8 cellular contexts compared by ENCODE assay signal in the genomic region with DNA sequence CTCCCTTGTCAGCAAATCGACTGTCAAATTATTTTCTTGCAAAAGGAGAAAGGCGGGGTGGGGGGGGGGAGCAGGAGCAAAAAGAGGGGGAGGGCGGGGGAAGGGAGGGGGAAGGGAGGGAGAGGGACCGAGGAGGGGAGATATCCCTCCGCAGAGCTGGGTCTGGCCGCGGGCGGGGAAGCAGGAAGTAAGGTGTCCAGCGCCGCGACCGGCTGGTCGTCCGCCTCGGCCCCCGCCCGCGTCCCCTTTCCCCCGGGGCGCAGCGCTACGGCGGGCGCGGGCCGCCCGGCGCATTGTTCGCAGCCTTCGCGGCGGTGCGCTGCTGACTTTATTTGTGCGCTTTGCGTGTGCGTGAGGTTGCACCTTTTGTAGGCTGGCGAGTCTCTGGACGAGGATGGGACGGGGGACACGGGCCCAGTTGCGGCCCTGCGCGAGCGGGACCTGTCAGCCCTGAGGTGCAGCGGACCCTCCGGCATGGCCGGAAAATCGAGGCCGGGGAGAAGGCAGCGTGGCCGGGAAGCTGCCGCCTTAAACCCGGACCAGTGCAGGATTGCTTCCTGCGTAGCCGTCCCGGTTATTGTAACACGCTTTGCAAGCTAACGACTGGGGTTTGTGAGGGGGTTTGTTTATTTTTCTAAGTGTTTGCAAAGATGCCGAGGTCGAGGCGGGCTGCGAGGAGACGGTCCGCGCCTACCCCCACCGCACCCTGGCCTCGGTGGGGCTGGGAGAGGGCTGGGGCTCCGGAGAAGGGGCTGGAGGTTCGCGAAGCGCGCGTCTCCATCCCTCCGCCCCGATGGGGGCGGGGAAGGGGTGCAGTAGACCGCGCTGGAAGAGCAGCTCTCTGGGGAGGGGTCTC. TPM values are rescaled to one million over a fixed set of nuclear protein-coding genes. Genes with fewer than 3 reads are reported as not detected.
DNase-seq lines count a peak whose midpoint lies in the region; ATAC-seq, FAIRE-seq and TF ChIP-seq lines count a peak whose summit lies in the region.

No MANE protein-coding gene starts in this region.

- H3K4me2 ChIP-seq in A549: peak overlapping the region; percentile 88

- no peaks in the 10 kb centered on the region for H3K27me3 ChIP-seq in effector memory CD4-positive, alpha-beta T cell (replicated peaks; ENCODE audit: control insufficient read depth, insufficient read depth, low read length, poor library complexity, severe bottlenecking)

- peak overlapping the region; percentile 78 for H3K4me3 ChIP-seq in A549
- H3K4me3 ChIP-seq in effector memory CD4-positive, alpha-beta T cell (ENCODE audit: insufficient read depth, low read depth, low read length, poor library complexity, severe bottlenecking): peak overlapping the region; percentile 95

- no peak for TF ChIP-seq EP300 in A549 (IDR thresholded peaks at IDR 0.05)

- WGBS in A549 (ENCODE audit: missing lambda C conversion rate): 2% methylated on average over 52 of the region's 78 CpGs

- CTCF ChIA-PET in A549 (lab: Yijun Ruan, JAX): interaction anchor here (1.0 to 2.5 kb wide), 3 partner anchors 18 to 95 kb away, joined by 4 to 13 read pairs (median 6); no protein-coding TSS in a partner anchor
- CTCF ChIA-PET in activated CD4-positive, alpha-beta memory T cell treated with anti-CD3 and anti-CD28 coated beads, Interleukin-2, amount 10 ng/mL, durations not matched to agents 7 days and 5 days (lab: Charles Lee): interaction anchor here (0.8 to 3.2 kb wide), 4 partner anchors 62 to 173 kb away, joined by 3 to 21 read pairs (median 8); no protein-coding TSS in a partner anchor

- POLR2A ChIA-PET in A549 (lab: Yijun Ruan, JAX): interaction anchor here (0.5 to 2.2 kb wide), 18 partner anchors 10 to 227 kb away, joined by 3 to 19 read pairs (median 4); partner anchors contain the start of gene UBR2
- POLR2A ChIA-PET in activated CD4-positive, alpha-beta memory T cell treated with anti-CD3 and anti-CD28 coated beads, Interleukin-2, amount 10 ng/mL, durations not matched to agents 7 days and 5 days (lab: Charles Lee): interaction anchor here (0.6 to 3.7 kb wide), 22 partner anchors 11 to 235 kb away, joined by 3 to 52 read pairs (median 5); partner anchors contain the start of gene MRPS10

- peaks cover 23% of the 10 kb centered on the region for H3K4me1 ChIP-seq in A549
- peaks cover 12% of the 10 kb centered on the region for H3K4me1 ChIP-seq in effector memory CD4-positive, alpha-beta T cell (ENCODE audit: control insufficient read depth, insufficient read depth, low read length, poor library complexity, severe bottlenecking)

- no peaks in the 10 kb centered on the region for H3K36me3 ChIP-seq in effector memory CD4-positive, alpha-beta T cell (ENCODE audit: control insufficient read depth, insufficient read depth, low read length)

- H3K27me3 Mint-ChIP-seq in activated CD4-positive, alpha-beta memory T cell treated with anti-CD3 and anti-CD28 coated beads, Interleukin-2, amount 10 ng/mL, durations not matched to agents 7 days and 5 days: peaks cover 3% of the 10 kb centered on the region

- peak overlapping the region; percentile 87 for H3K4me3 Mint-ChIP-seq in activated CD4-positive, alpha-beta memory T cell treated with anti-CD3 and anti-CD28 coated beads, Interleukin-2, amount 10 ng/mL, durations not matched to agents 7 days and 5 days

- FAIRE-seq in A549 (lab: Jason Lieb, UNC): no peak

- TF ChIP-seq POLR2A in A549 (IDR thresholded peaks at IDR 0.05; ENCODE audit: low read length) (peak; percentile 68), GM18505 (IDR thresholded peaks at IDR 0.05; ENCODE audit: borderline replicate concordance, extremely low read depth, insufficient read depth, insufficient read length) (no peak)

- no peaks in the 10 kb centered on the region for H3K9me3 Mint-ChIP-seq in activated CD4-positive, alpha-beta memory T cell treated with anti-CD3 and anti-CD28 coated beads, Interleukin-2, amount 10 ng/mL, durations not matched to agents 7 days and 5 days

- peak overlapping the region; percentile 99 to 100 for H3K27ac ChIP-seq in A549
- H3K27ac ChIP-seq in effector memory CD4-positive, alpha-beta T cell (ENCODE audit: insufficient read depth, low read length, poor library complexity, severe bottlenecking): peak overlapping the region; percentile 57

- no peaks in the 10 kb centered on the region for H3K9me3 ChIP-seq in A549
- no peaks in the 10 kb centered on the region for H3K9me3 ChIP-seq in effector memory CD4-positive, alpha-beta T cell (ENCODE audit: control insufficient read depth, low read length)

- ATAC-seq in A549 (peak; percentile 72 to 73), GM18505 (IDR thresholded peaks at IDR 0.05; ENCODE audit: unreplicated experiment) (peak; percentile 30), HG03139 (IDR thresholded peaks at IDR 0.05; ENCODE audit: unreplicated experiment) (peak; percentile 22)

- peaks cover 42% of the 10 kb centered on the region for H3K4me1 Mint-ChIP-seq in activated CD4-positive, alpha-beta memory T cell treated with anti-CD3 and anti-CD28 coated beads, Interleukin-2, amount 10 ng/mL, durations not matched to agents 7 days and 5 days

- TF ChIP-seq CTCF in A549 (IDR thresholded peaks at IDR 0.05): no peak

- TF ChIP-seq RAD21 in A549 (conservative IDR thresholded peaks at IDR 0.05 in 1 of 2, IDR thresholded peaks at IDR 0.05 in 1 of 2): no peak; a peak in 1 of 5 replicates

- peaks cover 28% of the 10 kb centered on the region for H3K36me3 Mint-ChIP-seq in activated CD4-positive, alpha-beta memory T cell treated with anti-CD3 and anti-CD28 coated beads, Interleukin-2, amount 10 ng/mL, durations not matched to agents 7 days and 5 days (ENCODE audit: low read depth)

- peak overlapping the region; percentile 70 for H3K27ac Mint-ChIP-seq in activated CD4-positive, alpha-beta memory T cell treated with anti-CD3 and anti-CD28 coated beads, Interleukin-2, amount 10 ng/mL, durations not matched to agents 7 days and 5 days

- peak; percentile 44 to 86 for DNase-seq in A549 (ENCODE audit: low read depth in 1 of 2, low spot score in 1 of 2)
- DNase-seq in NCI-H526 treated with DMSO at 0.1 percent for 48 hours (lab: John Stamatoyannopoulos, UW): peak; percentile 91
- peak; percentile 56 for DNase-seq in activated CD4-positive, alpha-beta memory T cell treated with anti-CD3 and anti-CD28 coated beads, Interleukin-2, amount 10 ng/mL, durations not matched to agents 7 days and 5 days
- peak in 2 of 3 donors; percentile 23 to 36 for DNase-seq in effector memory CD4-positive, alpha-beta T cell
- peak; percentile 37 for DNase-seq in medulla oblongata (ENCODE audit: extremely low spot score)
- DNase-seq in stimulated activated naive CD4-positive, alpha-beta T cell treated with Interleukin-2 at 50 U/mL for 16 hours (lab: John Stamatoyannopoulos, UW): peak; percentile 61

TF ChIP-seq in A549, 52 proteins besides CTCF, POLR2A, EP300 and RAD21 (continues in another document):
- TF ChIP-seq, protein P1, sequence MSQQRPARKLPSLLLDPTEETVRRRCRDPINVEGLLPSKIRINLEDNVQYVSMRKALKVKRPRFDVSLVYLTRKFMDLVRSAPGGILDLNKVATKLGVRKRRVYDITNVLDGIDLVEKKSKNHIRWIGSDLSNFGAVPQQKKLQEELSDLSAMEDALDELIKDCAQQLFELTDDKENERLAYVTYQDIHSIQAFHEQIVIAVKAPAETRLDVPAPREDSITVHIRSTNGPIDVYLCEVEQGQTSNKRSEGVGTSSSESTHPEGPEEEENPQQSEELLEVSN (IDR thresholded peaks at IDR 0.05; ENCODE audit: borderline replicate concordance, low read depth): 0 out of 2 replicates have a peak, but pooled peaks have one; percentile 32
- TF ChIP-seq FOSL2 (IDR thresholded peaks at IDR 0.05) (no peak), FOSL2 (CRISPR knock-in tag; IDR thresholded peaks at IDR 0.05) (no peak), RARB (CRISPR knock-in tag; IDR thresholded peaks at IDR 0.05) (no peak), ZFP36 (IDR thresholded peaks at IDR 0.05; ENCODE audit: borderline replicate concordance, partially characterized antibody) (no peak), GATA3 (IDR thresholded peaks at IDR 0.05; ENCODE audit: borderline replicate concordance) (0 out of 2 replicates have a peak, but pooled peaks have one; percentile 9), MAZ (IDR thresholded peaks at IDR 0.05; ENCODE audit: borderline replicate concordance, low read depth, low read length) (no peak), CHD2 (IDR thresholded peaks at IDR 0.05; ENCODE audit: low read length, partially characterized antibody) (peak; percentile 54), REST (IDR thresholded peaks at IDR 0.05) (no peak)

RNA-seq across cellular contexts. Expression of gene TRERF1, which starts 0.7 kb away (rescaled TPM):
- polyA plus RNA-seq in A549 (2011; rRNA removed) (2.4 and 3.8 TPM in 2 replicates), A549 (2017; fragmentation: RNase III; extraction: RNeasy Plus Mini Kit Qiagen cat#74134 plus additional on column Dnase treatment) (3.3 to 3.6 TPM (median 3.5 TPM) in 3 replicates)
- 3.0 and 4.1 TPM in 2 replicates for polyA plus RNA-seq in A549 (2012; cell fraction: cytosol; rRNA removed)
- polyA plus RNA-seq in A549 (2012; cell fraction: nucleus; rRNA removed): 7.9 and 8.2 TPM in 2 replicates
- polyA minus RNA-seq in A549 (2011; rRNA and poly(A)+ RNA removed): 4.5 and 5.6 TPM in 2 replicates
- 10 to 100 TPM; 17.4 to 18.2 TPM for total RNA-seq in activated CD4-positive, alpha-beta memory T cell treated with anti-CD3 and anti-CD28 coated beads, Interleukin-2, amount 10 ng/mL, durations not matched to agents 7 days and 5 days

Comparison
In these comparisons a context has a peak if more than half of its experiments do, and no peak if none do; other contexts are left out.
1. Peak in every context shown above with its lines: DNase-seq, ATAC-seq, H3K4me3 ChIP-seq and H3K27ac ChIP-seq.
2. ATAC-seq: peak in every context shown above with its lines; median percentile 72 in A549; 30 in GM18505; 22 in HG03139.
3. DNase-seq: peak in every context shown above with its lines; median percentile 91 in NCI-H526 treated with DMSO at 0.1 percent for 48 hours; 65 in A549; 61 in stimulated activated naive CD4-positive, alpha-beta T cell treated with Interleukin-2 at 50 U/mL for 16 hours; 56 in activated CD4-positive, alpha-beta memory T cell treated with anti-CD3 and anti-CD28 coated beads, Interleukin-2, amount 10 ng/mL, durations not matched to agents 7 days and 5 days; 37 in medulla oblongata; 30 in effector memory CD4-positive, alpha-beta T cell.